Comparison of ENCODE assay signal across 22 cellular contexts in genomic region chr1:6100801-6101783, GRCh38. TPM values are rescaled to one million over a fixed set of nuclear protein-coding genes. Genes with fewer than 3 reads are reported as not detected.
A peak's percentile ranks its signal among the peaks of the same experiment; 100 is the strongest.
DNase-seq lines count a peak whose midpoint lies in the region; ATAC-seq, FAIRE-seq and TF ChIP-seq lines count a peak whose summit lies in the region.
"Had no signal": no experiment of that assay in that cellular context is flagged by ENCODE, and none has a peak within 500 bp of the region (broad histone marks: within the 10 kb centered on the region; RNA-seq: fewer than 3 reads in every experiment).

No MANE protein-coding gene starts in this region.

- no peak overlapping the region for H3K27ac ChIP-seq in psoas muscle
- H3K27ac ChIP-seq in mammary epithelial cell (ENCODE audit: insufficient read depth, low read depth, low read length): no peak overlapping the region
- H3K27ac ChIP-seq: esophagus squamous epithelium, HL-60, RWPE1, thoracic aorta had no signal

- TF ChIP-seq POLR2A in GM12892 (IDR thresholded peaks at IDR 0.05; ENCODE audit: low read depth, low read length): no peak

- CTCF ChIA-PET in mammary epithelial cell (lab: Charles Lee; ENCODE audit: low non-redundant PET): no interaction called here

- ATAC-seq in psoas muscle: no peak
- ATAC-seq: activated CD4-positive, CD25-positive, alpha-beta regulatory T cell treated with anti-CD3 and anti-CD28 coated beads, Interleukin-2, amount 50 U/mL, for 24 hours had no signal

- H3K4me1 Mint-ChIP-seq in activated T-cell treated with anti-CD3 and anti-CD28 coated beads, Interleukin-2, amount 50 U/mL, for 24 hours (ENCODE audit: low read depth): no peaks in the 10 kb centered on the region
- no peaks in the 10 kb centered on the region for H3K4me1 Mint-ChIP-seq in chondrocyte (ENCODE audit: low read depth)

- H3K9ac ChIP-seq in mammary epithelial cell (ENCODE audit: insufficient read depth, low read length): no peak overlapping the region

- dilution Hi-C loops in mammary epithelial cell (cut with HindIII; ENCODE audit: low sequenced_read_pairs): no loop called here

- peaks cover 33% of the 10 kb centered on the region for H3K36me3 Mint-ChIP-seq in activated T-cell treated with anti-CD3 and anti-CD28 coated beads, Interleukin-2, amount 50 U/mL, for 24 hours (ENCODE audit: low read depth)
- H3K36me3 Mint-ChIP-seq in chondrocyte (ENCODE audit: low read depth): peaks cover 2% of the 10 kb centered on the region

- intact Hi-C loops in psoas muscle (cut with DNase I): no loop called here
- intact Hi-C loops in mammary epithelial cell (cut with micrococcal nuclease): no loop called here

- H3K4me1 ChIP-seq in psoas muscle (no peaks in the 10 kb centered on the region), mammary epithelial cell (ENCODE audit: insufficient read depth, low read length) (no peaks in the 10 kb centered on the region)

- H3K9me3 ChIP-seq in psoas muscle (no peaks in the 10 kb centered on the region), mammary epithelial cell (replicated peaks; ENCODE audit: insufficient read depth, low read length) (no peaks in the 10 kb centered on the region)
- H3K9me3 ChIP-seq: esophagus squamous epithelium, thoracic aorta had no signal

- H3K79me2 ChIP-seq in mammary epithelial cell (ENCODE audit: insufficient read depth, low read length): no peaks in the 10 kb centered on the region

- no peak overlapping the region for H2AFZ ChIP-seq in mammary epithelial cell (ENCODE audit: low read depth, low read length)

- no peaks in the 10 kb centered on the region for H4K20me1 ChIP-seq in mammary epithelial cell (ENCODE audit: insufficient read depth, low read length)

- no peaks in the 10 kb centered on the region for H3K9me3 Mint-ChIP-seq in activated T-cell treated with anti-CD3 and anti-CD28 coated beads, Interleukin-2, amount 50 U/mL, for 24 hours
- H3K9me3 Mint-ChIP-seq in chondrocyte (ENCODE audit: low read depth): no peaks in the 10 kb centered on the region
- H3K9me3 Mint-ChIP-seq: CD4-positive, CD25-positive, alpha-beta regulatory T cell had no signal

- in situ Hi-C loops in KBM-7 (cut with MboI; ENCODE audit: low pct_unique_long_range_greater_than_20kb, low sequenced_read_pairs) (no loop called here), mammary epithelial cell (cut with MboI; ENCODE audit: low sequenced_read_pairs in 2 of 2) (loop anchor here in 1 of 2 donors (10.0 kb wide), 1 partner anchor 134 kb away; the partner anchor contains the start of gene ICMT)

- no peak overlapping the region for H3K4me3 ChIP-seq in psoas muscle
- H3K4me3 ChIP-seq in mammary epithelial cell (replicated peaks in 1 of 3; ENCODE audit: insufficient read depth in 1 of 3, low read depth in 2 of 3, low read length in 3 of 3): no peak overlapping the region
- H3K4me3 ChIP-seq: esophagus squamous epithelium, thoracic aorta had no signal

- BruUV-seq in mammary epithelial cell (replicated peaks; lab: Mats Ljungman, UMichigan): no TSS peak

- H3K27me3 Mint-ChIP-seq in activated T-cell treated with anti-CD3 and anti-CD28 coated beads, Interleukin-2, amount 50 U/mL, for 24 hours: peaks cover 4% of the 10 kb centered on the region
- peaks cover 3% of the 10 kb centered on the region for H3K27me3 Mint-ChIP-seq in chondrocyte (ENCODE audit: low read depth)
- H3K27me3 Mint-ChIP-seq: CD4-positive, CD25-positive, alpha-beta regulatory T cell had no signal

- H3K4me2 ChIP-seq in mammary epithelial cell (ENCODE audit: insufficient read depth, low read depth, low read length): no peak overlapping the region

- H3K27me3 ChIP-seq in psoas muscle (ENCODE audit: insufficient read depth in 3 of 3, low read length in 2 of 3): peaks cover 0 to 25% (median 9%) of the 10 kb centered on the region in 3 donors
- no peaks in the 10 kb centered on the region for H3K27me3 ChIP-seq in mammary epithelial cell (ENCODE audit: insufficient read depth, low read length)

- H3K4me3 Mint-ChIP-seq in activated T-cell treated with anti-CD3 and anti-CD28 coated beads, Interleukin-2, amount 50 U/mL, for 24 hours: no peak overlapping the region
- H3K4me3 Mint-ChIP-seq in chondrocyte (ENCODE audit: unreplicated experiment): no peak overlapping the region
- H3K4me3 Mint-ChIP-seq: CD4-positive, CD25-positive, alpha-beta regulatory T cell had no signal

- DNase-seq in activated T-cell treated with anti-CD3 and anti-CD28 coated beads, Interleukin-2, amount 50 U/mL, for 24 hours: no peak
- DNase-seq in activated T-cell treated with anti-CD3 and anti-CD28 coated beads, Interleukin-2, amount 50 U/mL, for 1 hour: no peak
- DNase-seq in KBM-7: peak; percentile 32
- DNase-seq in chondrocyte (ENCODE audit: low spot score): peak; percentile 81
- peak; percentile 10 to 39 for DNase-seq in psoas muscle
- no peak for DNase-seq in hippocampal formation (lab: John Stamatoyannopoulos, UW)
- DNase-seq in mammary epithelial cell: no peak
- DNase-seq in GM12892 (ENCODE audit: insufficient read length): no peak
- DNase-seq: activated naive CD4-positive, alpha-beta T cell; DMS153; effector memory CD4-positive, alpha-beta T cell; esophagus squamous epithelium; midbrain; NCI-H1436; NCI-H2171 treated with DMSO at 0.1 percent for 48 hours; NCI-H526 treated with DMSO at 0.1 percent for 48 hours had no signal

- FAIRE-seq in GM12892 (lab: Jason Lieb, UNC): no peak
- FAIRE-seq: GM19239 had no signal

- no peaks in the 10 kb centered on the region for H3K36me3 ChIP-seq in psoas muscle (ENCODE audit: insufficient read depth in 1 of 2, low read depth in 1 of 2)
- H3K36me3 ChIP-seq in mammary epithelial cell (ENCODE audit: insufficient read depth, low read length): no peaks in the 10 kb centered on the region
- H3K36me3 ChIP-seq: esophagus squamous epithelium, thoracic aorta had no signal

- TF ChIP-seq CTCF in chondrocyte (IDR thresholded peaks at IDR 0.05) (no peak), psoas muscle (IDR thresholded peaks at IDR 0.05) (no peak), mammary epithelial cell (conservative IDR thresholded peaks at IDR 0.05 in 1 of 2, IDR thresholded peaks at IDR 0.05 in 1 of 2; ENCODE audit: extremely low read depth in 1 of 2, insufficient read depth in 1 of 2, low read depth in 1 of 2, low read length in 2 of 2) (no peak)

- WGBS in psoas muscle, 3 donors: 52 to 53% (median 53%) methylated on average over 24 of the region's 24 CpGs
- 40% methylated on average over 16 of the region's 24 CpGs for WGBS in mammary epithelial cell (ENCODE audit: low coverage, missing lambda C conversion rate)

- H3K27ac Mint-ChIP-seq in activated T-cell treated with anti-CD3 and anti-CD28 coated beads, Interleukin-2, amount 50 U/mL, for 24 hours: peak overlapping the region; percentile 41
- H3K27ac Mint-ChIP-seq in chondrocyte (ENCODE audit: unreplicated experiment): no peak overlapping the region
- H3K27ac Mint-ChIP-seq: CD4-positive, CD25-positive, alpha-beta regulatory T cell had no signal

RNA-seq across cellular contexts. Expression of gene KCNAB2, which starts 55.4 kb away (rescaled TPM):
- total RNA-seq in chondrocyte (4.2 to 7.3 TPM (median 5.2 TPM) in 3 replicates), psoas muscle (1 to 10 TPM; 2.1 to 8.8 (median 3.6) TPM), mammary epithelial cell (1 to 10 TPM; 4.8 to 7.4 TPM)
- polyA plus RNA-seq in psoas muscle (1 to 10 TPM in 2 of 3 donors, under 1 TPM in 1; 0.86 to 1.7 (median 1.6) TPM), mammary epithelial cell (4.8 TPM)
- 14.3 TPM for polyA minus RNA-seq in mammary epithelial cell
- polyA plus RNA-seq in GM12892 (2012; ENCODE audit: missing spikeins): 50.2 TPM

Comparison
In these comparisons a context has a peak if more than half of its experiments do, and no peak if none do; other contexts are left out.
1. DNase-seq: peak in KBM-7 (single experiment), chondrocyte (single experiment) and psoas muscle (2 of 2); none in activated T-cell treated with anti-CD3 and anti-CD28 coated beads, Interleukin-2, amount 50 U/mL, for 24 hours (single experiment), activated T-cell treated with anti-CD3 and anti-CD28 coated beads, Interleukin-2, amount 50 U/mL, for 1 hour (single experiment), hippocampal formation (0 of 2), mammary epithelial cell (single experiment) and GM12892 (single experiment).